ENCODE assay signal across 8 cellular contexts in the genomic region with DNA sequence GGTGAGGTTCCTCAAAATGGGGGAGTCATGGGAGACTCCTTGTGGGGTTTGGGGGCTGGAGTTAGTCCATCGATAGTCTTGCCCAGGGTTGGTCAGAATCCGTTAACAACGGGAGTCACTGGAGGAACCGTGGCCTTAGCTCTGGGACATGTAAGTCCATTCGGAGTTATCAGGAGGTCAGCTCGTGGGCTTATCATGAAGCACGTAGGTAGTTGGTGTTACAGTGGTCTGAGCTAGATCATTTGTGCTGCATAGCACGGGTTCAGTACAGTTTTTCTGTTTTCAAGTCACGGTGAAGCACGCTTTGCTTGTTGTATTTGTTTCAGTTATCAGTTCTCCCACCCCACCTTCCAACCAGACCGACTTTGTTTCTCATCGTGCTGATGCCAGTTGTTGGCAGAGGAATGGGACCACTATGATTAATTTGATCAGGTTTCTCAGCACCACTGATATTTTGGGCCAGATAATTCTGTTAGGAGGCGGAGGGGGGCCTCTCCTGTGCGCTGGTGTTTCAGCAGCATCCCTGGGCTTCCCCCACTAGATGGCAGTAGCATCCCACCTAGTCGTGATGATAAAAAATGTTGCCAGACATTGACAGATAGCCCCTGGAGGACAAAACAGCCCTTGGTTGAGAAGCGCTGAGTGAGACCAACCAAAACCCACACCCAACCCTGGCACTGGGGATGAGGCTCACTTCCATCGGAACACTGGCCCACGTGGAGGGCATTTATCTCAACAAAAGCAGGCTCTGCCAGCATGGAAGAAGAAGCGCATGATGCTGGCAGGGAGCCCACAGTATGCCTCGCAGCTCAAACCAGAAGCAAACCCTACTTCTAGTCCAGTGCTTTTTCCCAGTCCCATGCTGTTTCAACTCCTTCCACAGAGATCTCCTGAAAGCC. TPM values are rescaled to one million over a fixed set of nuclear protein-coding genes. Genes with fewer than 3 reads are reported as not detected.
DNase-seq lines count a peak whose midpoint lies in the region; ATAC-seq and TF ChIP-seq lines count a peak whose summit lies in the region.

No MANE protein-coding gene starts in this region.

- no peak overlapping the region for H3K4ac ChIP-seq in IMR-90 (ENCODE audit: low read depth, low read length)

- H2AK9ac ChIP-seq in IMR-90 (replicated peaks; ENCODE audit: low read depth, low read length, poor library complexity) = peak overlapping the region; percentile 8

- no peak overlapping the region for H2AK5ac ChIP-seq in IMR-90 (ENCODE audit: low read depth, low read length)

- no peak overlapping the region for H3K18ac ChIP-seq in IMR-90 (ENCODE audit: low read depth, low read length)

- H3K79me2 ChIP-seq in PC-9 (ENCODE audit: low read depth) = peaks cover 27% of the 10 kb centered on the region

- H3K4me2 ChIP-seq in IMR-90 (ENCODE audit: low read depth, low read length) = peak overlapping the region; percentile 93
- H3K4me2 ChIP-seq in PC-9 = peak overlapping the region; percentile 35

- no peak overlapping the region for H3K56ac ChIP-seq in IMR-90 (ENCODE audit: extremely low read depth, insufficient read depth, low read length)

- in situ Hi-C loops in IMR-90 (cut with MboI; ENCODE audit: low sequenced_read_pairs) = loop anchor here (5.0 to 25.0 kb wide), 7 partner anchors 68 to 868 kb away; a partner anchor contains a TSS

- TF ChIP-seq CTCF in IMR-90 (conservative IDR thresholded peaks at IDR 0.05; ENCODE audit: low read depth, low read length) (peak; percentile 96), PC-9 (conservative IDR thresholded peaks at IDR 0.05) (peak; percentile 89), natural killer cell (IDR thresholded peaks at IDR 0.05) (peak; percentile 93)

- H3F3A ChIP-seq in PC-9 (ENCODE audit: insufficient read depth, low read depth) = peaks cover 8% of the 10 kb centered on the region

- no peak overlapping the region for H2BK15ac ChIP-seq in IMR-90 (ENCODE audit: low read depth, low read length)

- no peak overlapping the region for H2BK5ac ChIP-seq in IMR-90 (ENCODE audit: low read depth, low read length, poor library complexity, severe bottlenecking)

- H4K5ac ChIP-seq in IMR-90 (ENCODE audit: low read depth, low read length) = no peak overlapping the region

- H3K27ac ChIP-seq in IMR-90 (ENCODE audit: insufficient read depth, low read length) (no peak overlapping the region), PC-9 (no peak overlapping the region)

- intact Hi-C loops in IMR-90 (cut with micrococcal nuclease) = loop anchor here (1.0 to 2.0 kb wide), 5 partner anchors 71 to 405 kb away; a partner anchor contains a TSS
- intact Hi-C loops in PC-9 (cut with micrococcal nuclease; ENCODE audit: unreplicated experiment) = loop anchor here (1.0 to 10.0 kb wide), 6 partner anchors 185 to 1212 kb away; a partner anchor contains a TSS
- intact Hi-C loops in natural killer cell (cut with micrococcal nuclease) = loop anchor here (1.0 kb wide), 2 partner anchors 71 to 405 kb away; no protein-coding TSS in a partner anchor

- no peaks in the 10 kb centered on the region for H3K9me2 ChIP-seq in PC-9 (ENCODE audit: insufficient read depth)

- H4K8ac ChIP-seq in IMR-90 (ENCODE audit: low read depth in 2 of 2, low read length in 2 of 2) = peak overlapping the region in 1 of 2 experiments; percentile 31; a peak in 1 of 4 replicates

- H3K36me3 ChIP-seq in IMR-90 (ENCODE audit: control insufficient read depth, insufficient read depth, low read length) (no peaks in the 10 kb centered on the region), PC-9 (ENCODE audit: low read depth) (no peaks in the 10 kb centered on the region)

- no peaks in the 10 kb centered on the region for H4K20me1 ChIP-seq in IMR-90 (ENCODE audit: insufficient read depth, low read length)
- no peaks in the 10 kb centered on the region for H4K20me1 ChIP-seq in PC-9 (ENCODE audit: insufficient read depth)

- H2BK120ac ChIP-seq in IMR-90 (ENCODE audit: low read depth, low read length) = no peak overlapping the region

- no peaks in the 10 kb centered on the region for H3K9me3 Mint-ChIP-seq in natural killer cell
- H3K9me3 Mint-ChIP-seq in stimulated activated memory B cell treated with anti-CD40 and anti-IgM and Interleukin-4, amounts not matched to agents 10 μg/mL and 1 μg/mL and 100 μg/mL, for 72 hours = no peaks in the 10 kb centered on the region

- no peak overlapping the region for H4K91ac ChIP-seq in IMR-90 (ENCODE audit: insufficient read depth, low read depth, low read length)

- H3K4me1 ChIP-seq in IMR-90 (ENCODE audit: control insufficient read depth, insufficient read depth, low read length) (no peaks in the 10 kb centered on the region), PC-9 (replicated peaks; ENCODE audit: insufficient read depth) (peaks cover 60% of the 10 kb centered on the region)

- peak overlapping the region; percentile 93 to 94 for H3K27ac Mint-ChIP-seq in natural killer cell
- H3K27ac Mint-ChIP-seq in stimulated activated memory B cell treated with anti-CD40 and anti-IgM and Interleukin-4, amounts not matched to agents 10 μg/mL and 1 μg/mL and 100 μg/mL, for 72 hours = peak overlapping the region; percentile 20

- no peaks in the 10 kb centered on the region for H3K36me3 Mint-ChIP-seq in natural killer cell
- H3K36me3 Mint-ChIP-seq in stimulated activated memory B cell treated with anti-CD40 and anti-IgM and Interleukin-4, amounts not matched to agents 10 μg/mL and 1 μg/mL and 100 μg/mL, for 72 hours = peaks cover 5% of the 10 kb centered on the region

- H2AFZ ChIP-seq in IMR-90 (replicated peaks; ENCODE audit: low read length, poor library complexity) (peak overlapping the region; percentile 55), PC-9 (no peak overlapping the region)

- CTCF ChIA-PET in IMR-90 (lab: Yijun Ruan, JAX) (interaction anchor here (0.6 to 3.8 kb wide), 7 partner anchors 9 to 514 kb away, joined by 3 to 28 read pairs (median 4); no protein-coding TSS in a partner anchor), PC-9 (lab: Charles Lee) (interaction anchor here (0.6 to 3.8 kb wide), 6 partner anchors 34 to 404 kb away, joined by 3 to 12 read pairs (median 5); no protein-coding TSS in a partner anchor)

- ATAC-seq in IMR-90 (ENCODE audit: low read depth) (peak; percentile 19; the same call in 1 of the 2 replicates), natural killer cell (peak; percentile 32 to 63 (median 39)), HG02642 (IDR thresholded peaks at IDR 0.05; ENCODE audit: poor library complexity, unreplicated experiment) (no peak)
- peak; percentile 67 for ATAC-seq in stimulated activated memory B cell treated with anti-CD40 and anti-IgM and Interleukin-4, amounts not matched to agents 10 μg/mL and 1 μg/mL and 100 μg/mL, for 72 hours

- H3K9me3 ChIP-seq in IMR-90 (ENCODE audit: control insufficient read depth, insufficient read depth, low read length) = no peaks in the 10 kb centered on the region
- no peaks in the 10 kb centered on the region for H3K9me3 ChIP-seq in PC-9 (ENCODE audit: insufficient read depth, low read depth)

- H3K4me3 ChIP-seq in IMR-90 (ENCODE audit: insufficient read depth, low read depth, low read length) (peak overlapping the region; percentile 14; the same call in 1 of the 2 replicates), PC-9 (no peak overlapping the region)

- TF ChIP-seq RAD21 in IMR-90 (IDR thresholded peaks at IDR 0.05; ENCODE audit: low read length) = peak; percentile 96

- dilution Hi-C loops in IMR-90 (cut with HindIII; ENCODE audit: low sequenced_read_pairs, unreplicated experiment) = no loop called here

- H3K9me1 ChIP-seq in IMR-90 (ENCODE audit: insufficient read depth, low read length) = peaks cover 3% of the 10 kb centered on the region; the same call in 1 of the 2 replicates

- peaks cover 36 to 40% of the 10 kb centered on the region in 2 donors for H3K4me1 Mint-ChIP-seq in natural killer cell
- H3K4me1 Mint-ChIP-seq in stimulated activated memory B cell treated with anti-CD40 and anti-IgM and Interleukin-4, amounts not matched to agents 10 μg/mL and 1 μg/mL and 100 μg/mL, for 72 hours = peaks cover 41% of the 10 kb centered on the region

- H3K23ac ChIP-seq in IMR-90 (ENCODE audit: low read depth, low read length) = no peak overlapping the region

- H3K14ac ChIP-seq in IMR-90 (replicated peaks; ENCODE audit: low read depth, low read length) = no peak overlapping the region

- POLR2A ChIA-PET in IMR-90 (lab: Charles Lee; ENCODE audit: unreplicated experiment) (no interaction called here), PC-9 (lab: Charles Lee; ENCODE audit: unreplicated experiment) (interaction anchor here (0.5 to 0.6 kb wide), 2 partner anchors 305 to 448 kb away, joined by 4 to 5 read pairs; no protein-coding TSS in a partner anchor)

- BruUV-seq in IMR-90 (replicated peaks; lab: Mats Ljungman, UMichigan) (no TSS peak), PC-9 (replicated peaks; lab: Mats Ljungman, UMichigan) (no TSS peak)

- no peak overlapping the region for H2BK20ac ChIP-seq in IMR-90 (ENCODE audit: low read depth, low read length)

- H3K27me3 Mint-ChIP-seq in natural killer cell (ENCODE audit: low read depth in 2 of 2) = no peaks in the 10 kb centered on the region
- no peaks in the 10 kb centered on the region for H3K27me3 Mint-ChIP-seq in stimulated activated memory B cell treated with anti-CD40 and anti-IgM and Interleukin-4, amounts not matched to agents 10 μg/mL and 1 μg/mL and 100 μg/mL, for 72 hours

- WGBS in IMR-90 (ENCODE audit: extremely low coverage in 2 of 2, insufficient read length in 1 of 2), 2 experiments = 33% methylated on average over 7 of the region's 20 CpGs; no CpG with 5 or more reads in 1 of the 2 experiments

- TF ChIP-seq POLR2A in IMR-90 (IDR thresholded peaks at IDR 0.05; ENCODE audit: low read depth, low read length) = 0 out of 2 replicates have a peak, but pooled peaks have one; percentile 47

- H3K79me1 ChIP-seq in IMR-90 (ENCODE audit: low read depth in 1 of 2, low read length in 2 of 2) = peaks cover 10 to 22% of the 10 kb centered on the region in 2 experiments; a peak in 2 of 4 replicates

- peaks cover 29% of the 10 kb centered on the region for H3K27me3 ChIP-seq in IMR-90 (ENCODE audit: control insufficient read depth, insufficient read depth, low read length)
- H3K27me3 ChIP-seq in PC-9 (ENCODE audit: insufficient read depth, low read depth) = no peaks in the 10 kb centered on the region

- peak overlapping the region; percentile 78 for H3K4me3 Mint-ChIP-seq in natural killer cell
- H3K4me3 Mint-ChIP-seq in stimulated activated memory B cell treated with anti-CD40 and anti-IgM and Interleukin-4, amounts not matched to agents 10 μg/mL and 1 μg/mL and 100 μg/mL, for 72 hours = no peak overlapping the region

- DNase-seq in GM03348 (ENCODE audit: low spot score) (peak; percentile 86), IMR-90 (peak; percentile 63), PC-9 (peak; percentile 63 to 82), fibroblast of gingiva (ENCODE audit: low read depth) (peak; percentile 60), natural killer cell (peak; percentile 74)
- peak; percentile 89 to 90 for DNase-seq in activated T-cell treated with anti-CD3 and anti-CD28 coated beads, Interleukin-2, amount 50 U/mL, for 48 hours

- no peak overlapping the region; the same call in 1 of the 2 replicates for H3K9ac ChIP-seq in IMR-90 (ENCODE audit: low read depth, low read length)

RNA-seq across cellular contexts. Expression of a gene that starts 2.2 kb away (rescaled TPM):
- total RNA-seq in IMR-90 (2012; rRNA removed) (67.2 TPM in 2 replicates), PC-9 (2021) (96.6 and 103 TPM in 2 replicates), natural killer cell (100 to 1,000 TPM; 205 to 212 (median 207) TPM)
- polyA plus RNA-seq in IMR-90 (2012; rRNA removed) = 86.4 and 88.8 TPM in 2 replicates
- polyA plus RNA-seq in IMR-90 (2012; cell fraction: cytosol; rRNA removed) = 61.5 and 74.8 TPM in 2 replicates
- polyA plus RNA-seq in IMR-90 (2012; cell fraction: nucleus; rRNA removed; ENCODE audit: low replicate concordance) = 24.2 and 39.6 TPM in 2 replicates

RNA-seq across cellular contexts. Expression of a gene that starts 45.6 kb away (rescaled TPM):
- not detected in 2 replicates for total RNA-seq in IMR-90 (2012; rRNA removed)
- not detected in 2 replicates for polyA plus RNA-seq in IMR-90 (2012; rRNA removed)
- not detected in 2 replicates for polyA plus RNA-seq in IMR-90 (2012; cell fraction: cytosol; rRNA removed)
- not detected in 2 replicates for polyA plus RNA-seq in IMR-90 (2012; cell fraction: nucleus; rRNA removed; ENCODE audit: low replicate concordance)
- total RNA-seq in PC-9 (2021) = not detected in 2 replicates
- 100 to 1,000 TPM; 590 to 700 (median 619) TPM for total RNA-seq in natural killer cell

Comparison
In these comparisons a context has a peak if more than half of its experiments do, and no peak if none do; other contexts are left out.
1. RNA of a gene that starts 45.6 kb away (total RNA-seq): 590 to 700 TPM in natural killer cell; not detected in PC-9 and not detected in IMR-90; every median in the first group is over 100 times any median in the second.
2. Peak in every context shown above with its lines, with median percentiles within 50 percentile points of each other: DNase-seq and CTCF ChIP-seq.